Comparison of ENCODE assay signal across 1 cellular context in genomic region chr13:41006296-41006695, GRCh38.
TF ChIP-seq lines count a peak whose summit lies in the region.

No MANE protein-coding gene starts in this region.

TF ChIP-seq in K562, 482 proteins besides CTCF, POLR2A, EP300 and RAD21 (continued from another document):
- TF ChIP-seq HMGXB4 (CRISPR knock-in tag; IDR thresholded peaks at IDR 0.05) (no peak), PBX2 (CRISPR knock-in tag; IDR thresholded peaks at IDR 0.05; ENCODE audit: low read depth) (no peak), PBX2 (tag; conservative IDR thresholded peaks at IDR 0.05; ENCODE audit: low read depth) (no peak), POLR2G (IDR thresholded peaks at IDR 0.05; ENCODE audit: low read depth, low read length) (no peak), PKNOX1 (IDR thresholded peaks at IDR 0.05) (peak; percentile 9; the same call in 1 of the 2 replicates), ESRRA (IDR thresholded peaks at IDR 0.05; ENCODE audit: borderline replicate concordance, low read depth) (no peak), YY1 (IDR thresholded peaks at IDR 0.05; ENCODE audit: borderline replicate concordance in 1 of 3, control insufficient read depth in 1 of 3, extremely low read depth in 1 of 3, insufficient read depth in 3 of 3, insufficient read length in 1 of 3, insufficient replicate concordance in 2 of 3, low read depth in 1 of 3, low read length in 2 of 3) (no peak), CHD1 (IDR thresholded peaks at IDR 0.05; ENCODE audit: low read length) (no peak), SAP30 (IDR thresholded peaks at IDR 0.05; ENCODE audit: borderline replicate concordance, insufficient read depth, low read depth, low read length, poor library complexity, severe bottlenecking) (no peak), ZNF592 (IDR thresholded peaks at IDR 0.05) (0 out of 2 replicates have a peak, but pooled peaks have one; percentile 17), ZNF699 (CRISPR knock-in tag; IDR thresholded peaks at IDR 0.05; ENCODE audit: insufficient replicate concordance) (no peak), ZBTB7A (IDR thresholded peaks at IDR 0.05; ENCODE audit: borderline replicate concordance, control insufficient read depth, low read depth, low read length) (no peak), EHMT2 (IDR thresholded peaks at IDR 0.05) (no peak), CREB1 (IDR thresholded peaks at IDR 0.05) (no peak), CREB1 (CRISPR knock-in tag; IDR thresholded peaks at IDR 0.05) (no peak), MEIS2 (IDR thresholded peaks at IDR 0.05; ENCODE audit: partially characterized antibody) (peak; percentile 15), GTF2F1 (IDR thresholded peaks at IDR 0.05; ENCODE audit: low read depth, low read length) (no peak), HMBOX1 (IDR thresholded peaks at IDR 0.05) (peak; percentile 50; the same call in 1 of the 2 replicates), ZBTB43 (CRISPR knock-in tag; IDR thresholded peaks at IDR 0.05) (no peak), TARDBP (IDR thresholded peaks at IDR 0.05) (no peak)
- TF ChIP-seq, protein P1, sequence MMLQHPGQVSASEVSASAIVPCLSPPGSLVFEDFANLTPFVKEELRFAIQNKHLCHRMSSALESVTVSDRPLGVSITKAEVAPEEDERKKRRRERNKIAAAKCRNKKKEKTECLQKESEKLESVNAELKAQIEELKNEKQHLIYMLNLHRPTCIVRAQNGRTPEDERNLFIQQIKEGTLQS (IDR thresholded peaks at IDR 0.05): no peak
- TF ChIP-seq, protein P1 (CRISPR knock-in tag; conservative IDR thresholded peaks at IDR 0.05): no peak
